Comparison of ENCODE assay signal across 1 cellular context in the genomic region with DNA sequence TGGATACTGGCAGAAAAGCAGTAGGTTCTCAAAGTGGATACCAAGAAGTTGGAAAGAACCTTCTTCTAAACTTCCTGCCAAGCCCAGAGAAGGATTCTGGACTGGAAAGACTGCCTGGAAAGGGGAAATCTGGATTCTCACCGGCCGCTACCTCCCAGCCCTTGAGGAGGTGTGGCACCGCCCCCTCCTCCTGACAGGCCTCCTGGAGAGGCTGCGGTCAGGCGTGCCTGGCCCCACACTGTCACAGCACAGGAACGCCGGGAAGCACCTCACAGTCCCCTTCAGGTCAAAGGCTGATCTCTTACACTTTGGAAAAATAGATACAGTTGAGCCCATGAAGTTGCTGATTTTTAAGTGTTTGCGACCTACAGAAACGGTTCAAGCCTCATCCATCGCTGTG.
TF ChIP-seq lines count a peak whose summit lies in the region.

No MANE protein-coding gene starts in this region.

TF ChIP-seq in HEK293, 187 proteins besides CTCF, POLR2A, EP300 and RAD21 (continued from another document and continues in another):
- TF ChIP-seq ZNF121 (tag by site-specific recombination; IDR thresholded peaks at IDR 0.05) (no peak), KLF10 (tag by site-specific recombination; IDR thresholded peaks at IDR 0.05) (peak; percentile 83), ZNF473 (tag by site-specific recombination; IDR thresholded peaks at IDR 0.05) (no peak), ZBTB48 (tag by site-specific recombination; IDR thresholded peaks at IDR 0.05) (no peak), MZF1 (tag by site-specific recombination; IDR thresholded peaks at IDR 0.05; ENCODE audit: borderline replicate concordance) (no peak), ZNF350 (tag by site-specific recombination; IDR thresholded peaks at IDR 0.05) (no peak), ZNF404 (tag by site-specific recombination; IDR thresholded peaks at IDR 0.05) (no peak), ZNF521 (tag by site-specific recombination; IDR thresholded peaks at IDR 0.05) (no peak), ZNF221 (tag by site-specific recombination; IDR thresholded peaks at IDR 0.05; ENCODE audit: borderline replicate concordance) (no peak), REPIN1 (tag by site-specific recombination; IDR thresholded peaks at IDR 0.05; ENCODE audit: low read depth) (no peak), ZNF133 (tag by site-specific recombination; IDR thresholded peaks at IDR 0.05) (no peak), ZNF626 (tag by site-specific recombination; IDR thresholded peaks at IDR 0.05) (no peak), ZNF2 (tag by site-specific recombination; IDR thresholded peaks at IDR 0.05) (no peak), ZNF324 (tag by site-specific recombination; IDR thresholded peaks at IDR 0.05) (no peak), ZNF274 (IDR thresholded peaks at IDR 0.05; ENCODE audit: low read length) (no peak), ZNF274 (tag by site-specific recombination; IDR thresholded peaks at IDR 0.05; ENCODE audit: borderline replicate concordance) (no peak), ZNF610 (tag by site-specific recombination; IDR thresholded peaks at IDR 0.05; ENCODE audit: borderline replicate concordance) (no peak), ZBTB7A (tag by site-specific recombination; IDR thresholded peaks at IDR 0.05; ENCODE audit: low read depth) (no peak), ZNF677 (tag by site-specific recombination; IDR thresholded peaks at IDR 0.05) (no peak), ZFP41 (tag by site-specific recombination; IDR thresholded peaks at IDR 0.05; ENCODE audit: borderline replicate concordance) (no peak), ZNF791 (tag by site-specific recombination; IDR thresholded peaks at IDR 0.05) (no peak), ZNF394 (tag by site-specific recombination; IDR thresholded peaks at IDR 0.05; ENCODE audit: borderline replicate concordance) (no peak), ZBTB8A (tag by site-specific recombination; IDR thresholded peaks at IDR 0.05) (no peak), ZNF248 (tag by site-specific recombination; IDR thresholded peaks at IDR 0.05) (no peak), GLI2 (tag by site-specific recombination; IDR thresholded peaks at IDR 0.05; ENCODE audit: borderline replicate concordance, low read depth) (no peak), BCL11B (tag by site-specific recombination; IDR thresholded peaks at IDR 0.05; ENCODE audit: low read depth) (no peak), ZNF311 (tag by site-specific recombination; IDR thresholded peaks at IDR 0.05; ENCODE audit: borderline replicate concordance) (no peak), SCRT2 (tag by site-specific recombination; IDR thresholded peaks at IDR 0.05) (no peak), ZNF140 (tag by site-specific recombination; IDR thresholded peaks at IDR 0.05) (no peak), ZNF560 (tag by site-specific recombination; IDR thresholded peaks at IDR 0.05; ENCODE audit: borderline replicate concordance) (no peak), ZNF529 (tag by site-specific recombination; IDR thresholded peaks at IDR 0.05; ENCODE audit: insufficient replicate concordance) (no peak), TCF7L2 (IDR thresholded peaks at IDR 0.05; ENCODE audit: borderline replicate concordance, low read depth, low read length) (no peak), ZNF600 (tag by site-specific recombination; IDR thresholded peaks at IDR 0.05) (no peak; the same call in 1 of the 2 replicates), OSR2 (tag by site-specific recombination; IDR thresholded peaks at IDR 0.05) (0 out of 2 replicates have a peak, but pooled peaks have one; percentile 49), SP7 (tag by site-specific recombination; IDR thresholded peaks at IDR 0.05) (peak; percentile 42), ZSCAN30 (tag by site-specific recombination; IDR thresholded peaks at IDR 0.05) (0 out of 2 replicates have a peak, but pooled peaks have one; percentile 50), ZNF501 (tag by site-specific recombination; IDR thresholded peaks at IDR 0.05) (no peak), ZNF132 (tag by site-specific recombination; IDR thresholded peaks at IDR 0.05; ENCODE audit: borderline replicate concordance) (no peak), ZNF664 (tag by site-specific recombination; IDR thresholded peaks at IDR 0.05) (no peak), ZNF416 (tag by site-specific recombination; IDR thresholded peaks at IDR 0.05) (no peak), ZNF571 (tag by site-specific recombination; IDR thresholded peaks at IDR 0.05) (no peak), ZNF624 (tag by site-specific recombination; IDR thresholded peaks at IDR 0.05) (no peak), RBAK (tag by site-specific recombination; IDR thresholded peaks at IDR 0.05) (no peak), GLI4 (tag by site-specific recombination; IDR thresholded peaks at IDR 0.05) (no peak), ZBTB21 (tag by site-specific recombination; IDR thresholded peaks at IDR 0.05) (no peak), ZNF747 (tag by site-specific recombination; IDR thresholded peaks at IDR 0.05) (no peak)
- TF ChIP-seq, protein P1, sequence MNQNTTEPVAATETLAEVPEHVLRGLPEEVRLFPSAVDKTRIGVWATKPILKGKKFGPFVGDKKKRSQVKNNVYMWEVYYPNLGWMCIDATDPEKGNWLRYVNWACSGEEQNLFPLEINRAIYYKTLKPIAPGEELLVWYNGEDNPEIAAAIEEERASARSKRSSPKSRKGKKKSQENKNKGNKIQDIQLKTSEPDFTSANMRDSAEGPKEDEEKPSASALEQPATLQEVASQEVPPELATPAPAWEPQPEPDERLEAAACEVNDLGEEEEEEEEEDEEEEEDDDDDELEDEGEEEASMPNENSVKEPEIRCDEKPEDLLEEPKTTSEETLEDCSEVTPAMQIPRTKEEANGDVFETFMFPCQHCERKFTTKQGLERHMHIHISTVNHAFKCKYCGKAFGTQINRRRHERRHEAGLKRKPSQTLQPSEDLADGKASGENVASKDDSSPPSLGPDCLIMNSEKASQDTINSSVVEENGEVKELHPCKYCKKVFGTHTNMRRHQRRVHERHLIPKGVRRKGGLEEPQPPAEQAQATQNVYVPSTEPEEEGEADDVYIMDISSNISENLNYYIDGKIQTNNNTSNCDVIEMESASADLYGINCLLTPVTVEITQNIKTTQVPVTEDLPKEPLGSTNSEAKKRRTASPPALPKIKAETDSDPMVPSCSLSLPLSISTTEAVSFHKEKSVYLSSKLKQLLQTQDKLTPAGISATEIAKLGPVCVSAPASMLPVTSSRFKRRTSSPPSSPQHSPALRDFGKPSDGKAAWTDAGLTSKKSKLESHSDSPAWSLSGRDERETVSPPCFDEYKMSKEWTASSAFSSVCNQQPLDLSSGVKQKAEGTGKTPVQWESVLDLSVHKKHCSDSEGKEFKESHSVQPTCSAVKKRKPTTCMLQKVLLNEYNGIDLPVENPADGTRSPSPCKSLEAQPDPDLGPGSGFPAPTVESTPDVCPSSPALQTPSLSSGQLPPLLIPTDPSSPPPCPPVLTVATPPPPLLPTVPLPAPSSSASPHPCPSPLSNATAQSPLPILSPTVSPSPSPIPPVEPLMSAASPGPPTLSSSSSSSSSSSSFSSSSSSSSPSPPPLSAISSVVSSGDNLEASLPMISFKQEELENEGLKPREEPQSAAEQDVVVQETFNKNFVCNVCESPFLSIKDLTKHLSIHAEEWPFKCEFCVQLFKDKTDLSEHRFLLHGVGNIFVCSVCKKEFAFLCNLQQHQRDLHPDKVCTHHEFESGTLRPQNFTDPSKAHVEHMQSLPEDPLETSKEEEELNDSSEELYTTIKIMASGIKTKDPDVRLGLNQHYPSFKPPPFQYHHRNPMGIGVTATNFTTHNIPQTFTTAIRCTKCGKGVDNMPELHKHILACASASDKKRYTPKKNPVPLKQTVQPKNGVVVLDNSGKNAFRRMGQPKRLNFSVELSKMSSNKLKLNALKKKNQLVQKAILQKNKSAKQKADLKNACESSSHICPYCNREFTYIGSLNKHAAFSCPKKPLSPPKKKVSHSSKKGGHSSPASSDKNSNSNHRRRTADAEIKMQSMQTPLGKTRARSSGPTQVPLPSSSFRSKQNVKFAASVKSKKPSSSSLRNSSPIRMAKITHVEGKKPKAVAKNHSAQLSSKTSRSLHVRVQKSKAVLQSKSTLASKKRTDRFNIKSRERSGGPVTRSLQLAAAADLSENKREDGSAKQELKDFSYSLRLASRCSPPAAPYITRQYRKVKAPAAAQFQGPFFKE (tag by site-specific recombination; IDR thresholded peaks at IDR 0.05; ENCODE audit: borderline replicate concordance): no peak
- TF ChIP-seq, protein P2, sequence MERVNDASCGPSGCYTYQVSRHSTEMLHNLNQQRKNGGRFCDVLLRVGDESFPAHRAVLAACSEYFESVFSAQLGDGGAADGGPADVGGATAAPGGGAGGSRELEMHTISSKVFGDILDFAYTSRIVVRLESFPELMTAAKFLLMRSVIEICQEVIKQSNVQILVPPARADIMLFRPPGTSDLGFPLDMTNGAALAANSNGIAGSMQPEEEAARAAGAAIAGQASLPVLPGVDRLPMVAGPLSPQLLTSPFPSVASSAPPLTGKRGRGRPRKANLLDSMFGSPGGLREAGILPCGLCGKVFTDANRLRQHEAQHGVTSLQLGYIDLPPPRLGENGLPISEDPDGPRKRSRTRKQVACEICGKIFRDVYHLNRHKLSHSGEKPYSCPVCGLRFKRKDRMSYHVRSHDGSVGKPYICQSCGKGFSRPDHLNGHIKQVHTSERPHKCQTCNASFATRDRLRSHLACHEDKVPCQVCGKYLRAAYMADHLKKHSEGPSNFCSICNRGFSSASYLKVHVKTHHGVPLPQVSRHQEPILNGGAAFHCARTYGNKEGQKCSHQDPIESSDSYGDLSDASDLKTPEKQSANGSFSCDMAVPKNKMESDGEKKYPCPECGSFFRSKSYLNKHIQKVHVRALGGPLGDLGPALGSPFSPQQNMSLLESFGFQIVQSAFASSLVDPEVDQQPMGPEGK (tag by site-specific recombination; IDR thresholded peaks at IDR 0.05): peak; percentile 46; the same call in 1 of the 2 replicates
- TF ChIP-seq, protein P3, sequence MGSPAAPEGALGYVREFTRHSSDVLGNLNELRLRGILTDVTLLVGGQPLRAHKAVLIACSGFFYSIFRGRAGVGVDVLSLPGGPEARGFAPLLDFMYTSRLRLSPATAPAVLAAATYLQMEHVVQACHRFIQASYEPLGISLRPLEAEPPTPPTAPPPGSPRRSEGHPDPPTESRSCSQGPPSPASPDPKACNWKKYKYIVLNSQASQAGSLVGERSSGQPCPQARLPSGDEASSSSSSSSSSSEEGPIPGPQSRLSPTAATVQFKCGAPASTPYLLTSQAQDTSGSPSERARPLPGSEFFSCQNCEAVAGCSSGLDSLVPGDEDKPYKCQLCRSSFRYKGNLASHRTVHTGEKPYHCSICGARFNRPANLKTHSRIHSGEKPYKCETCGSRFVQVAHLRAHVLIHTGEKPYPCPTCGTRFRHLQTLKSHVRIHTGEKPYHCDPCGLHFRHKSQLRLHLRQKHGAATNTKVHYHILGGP (tag by site-specific recombination; IDR thresholded peaks at IDR 0.05): no peak
- TF ChIP-seq, protein P4, sequence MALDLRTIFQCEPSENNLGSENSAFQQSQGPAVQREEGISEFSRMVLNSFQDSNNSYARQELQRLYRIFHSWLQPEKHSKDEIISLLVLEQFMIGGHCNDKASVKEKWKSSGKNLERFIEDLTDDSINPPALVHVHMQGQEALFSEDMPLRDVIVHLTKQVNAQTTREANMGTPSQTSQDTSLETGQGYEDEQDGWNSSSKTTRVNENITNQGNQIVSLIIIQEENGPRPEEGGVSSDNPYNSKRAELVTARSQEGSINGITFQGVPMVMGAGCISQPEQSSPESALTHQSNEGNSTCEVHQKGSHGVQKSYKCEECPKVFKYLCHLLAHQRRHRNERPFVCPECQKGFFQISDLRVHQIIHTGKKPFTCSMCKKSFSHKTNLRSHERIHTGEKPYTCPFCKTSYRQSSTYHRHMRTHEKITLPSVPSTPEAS (tag by site-specific recombination; IDR thresholded peaks at IDR 0.05): no peak
- TF ChIP-seq, protein P5, sequence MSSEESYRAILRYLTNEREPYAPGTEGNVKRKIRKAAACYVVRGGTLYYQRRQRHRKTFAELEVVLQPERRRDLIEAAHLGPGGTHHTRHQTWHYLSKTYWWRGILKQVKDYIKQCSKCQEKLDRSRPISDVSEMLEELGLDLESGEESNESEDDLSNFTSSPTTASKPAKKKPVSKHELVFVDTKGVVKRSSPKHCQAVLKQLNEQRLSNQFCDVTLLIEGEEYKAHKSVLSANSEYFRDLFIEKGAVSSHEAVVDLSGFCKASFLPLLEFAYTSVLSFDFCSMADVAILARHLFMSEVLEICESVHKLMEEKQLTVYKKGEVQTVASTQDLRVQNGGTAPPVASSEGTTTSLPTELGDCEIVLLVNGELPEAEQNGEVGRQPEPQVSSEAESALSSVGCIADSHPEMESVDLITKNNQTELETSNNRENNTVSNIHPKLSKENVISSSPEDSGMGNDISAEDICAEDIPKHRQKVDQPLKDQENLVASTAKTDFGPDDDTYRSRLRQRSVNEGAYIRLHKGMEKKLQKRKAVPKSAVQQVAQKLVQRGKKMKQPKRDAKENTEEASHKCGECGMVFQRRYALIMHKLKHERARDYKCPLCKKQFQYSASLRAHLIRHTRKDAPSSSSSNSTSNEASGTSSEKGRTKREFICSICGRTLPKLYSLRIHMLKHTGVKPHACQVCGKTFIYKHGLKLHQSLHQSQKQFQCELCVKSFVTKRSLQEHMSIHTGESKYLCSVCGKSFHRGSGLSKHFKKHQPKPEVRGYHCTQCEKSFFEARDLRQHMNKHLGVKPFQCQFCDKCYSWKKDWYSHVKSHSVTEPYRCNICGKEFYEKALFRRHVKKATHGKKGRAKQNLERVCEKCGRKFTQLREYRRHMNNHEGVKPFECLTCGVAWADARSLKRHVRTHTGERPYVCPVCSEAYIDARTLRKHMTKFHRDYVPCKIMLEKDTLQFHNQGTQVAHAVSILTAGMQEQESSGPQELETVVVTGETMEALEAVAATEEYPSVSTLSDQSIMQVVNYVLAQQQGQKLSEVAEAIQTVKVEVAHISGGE (tag by site-specific recombination; conservative IDR thresholded peaks at IDR 0.05; ENCODE audit: low read depth): no peak
- TF ChIP-seq, protein P6, sequence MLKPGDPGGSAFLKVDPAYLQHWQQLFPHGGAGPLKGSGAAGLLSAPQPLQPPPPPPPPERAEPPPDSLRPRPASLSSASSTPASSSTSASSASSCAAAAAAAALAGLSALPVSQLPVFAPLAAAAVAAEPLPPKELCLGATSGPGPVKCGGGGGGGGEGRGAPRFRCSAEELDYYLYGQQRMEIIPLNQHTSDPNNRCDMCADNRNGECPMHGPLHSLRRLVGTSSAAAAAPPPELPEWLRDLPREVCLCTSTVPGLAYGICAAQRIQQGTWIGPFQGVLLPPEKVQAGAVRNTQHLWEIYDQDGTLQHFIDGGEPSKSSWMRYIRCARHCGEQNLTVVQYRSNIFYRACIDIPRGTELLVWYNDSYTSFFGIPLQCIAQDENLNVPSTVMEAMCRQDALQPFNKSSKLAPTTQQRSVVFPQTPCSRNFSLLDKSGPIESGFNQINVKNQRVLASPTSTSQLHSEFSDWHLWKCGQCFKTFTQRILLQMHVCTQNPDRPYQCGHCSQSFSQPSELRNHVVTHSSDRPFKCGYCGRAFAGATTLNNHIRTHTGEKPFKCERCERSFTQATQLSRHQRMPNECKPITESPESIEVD (tag by site-specific recombination; IDR thresholded peaks at IDR 0.05): no peak
- TF ChIP-seq, protein P7, sequence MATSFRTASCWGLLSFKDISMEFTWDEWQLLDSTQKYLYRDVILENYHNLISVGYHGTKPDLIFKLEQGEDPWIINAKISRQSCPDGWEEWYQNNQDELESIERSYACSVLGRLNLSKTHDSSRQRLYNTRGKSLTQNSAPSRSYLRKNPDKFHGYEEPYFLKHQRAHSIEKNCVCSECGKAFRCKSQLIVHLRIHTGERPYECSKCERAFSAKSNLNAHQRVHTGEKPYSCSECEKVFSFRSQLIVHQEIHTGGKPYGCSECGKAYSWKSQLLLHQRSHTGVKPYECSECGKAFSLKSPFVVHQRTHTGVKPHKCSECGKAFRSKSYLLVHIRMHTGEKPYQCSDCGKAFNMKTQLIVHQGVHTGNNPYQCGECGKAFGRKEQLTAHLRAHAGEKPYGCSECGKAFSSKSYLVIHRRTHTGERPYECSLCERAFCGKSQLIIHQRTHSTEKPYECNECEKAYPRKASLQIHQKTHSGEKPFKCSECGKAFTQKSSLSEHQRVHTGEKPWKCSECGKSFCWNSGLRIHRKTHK (tag by site-specific recombination; IDR thresholded peaks at IDR 0.05): no peak
